In the genomic region with DNA sequence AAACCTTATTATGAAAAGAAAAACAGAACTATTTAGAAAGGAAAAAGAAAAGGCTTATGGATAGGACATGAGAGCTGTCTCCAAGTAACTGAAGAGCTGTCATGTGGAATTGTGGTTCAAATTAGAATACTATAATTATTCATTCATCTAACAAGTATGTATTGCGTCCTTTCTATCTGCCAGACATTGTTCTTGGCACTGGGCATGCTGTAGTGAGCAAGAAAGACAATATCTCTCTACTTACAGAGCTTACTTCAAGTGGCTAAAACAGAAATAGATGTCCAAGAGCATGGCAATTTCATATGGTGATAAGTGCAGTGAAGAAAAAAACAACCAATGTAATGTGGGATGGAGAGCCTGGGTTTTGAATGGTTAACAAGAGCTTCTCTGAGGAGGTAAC, we compare ENCODE assay signal across 26 cellular contexts.
DNase-seq lines count a peak whose midpoint lies in the region; ATAC-seq and TF ChIP-seq lines count a peak whose summit lies in the region.
"Had no signal": no experiment of that assay in that cellular context is flagged by ENCODE, and none has a peak within 500 bp of the region (broad histone marks: within the 10 kb centered on the region; RNA-seq: fewer than 3 reads in every experiment).

No MANE protein-coding gene starts in this region.

- TF ChIP-seq CTCF in fibroblast of the aortic adventitia (IDR thresholded peaks at IDR 0.05; ENCODE audit: insufficient read depth, low read length) = no peak
- no peak for TF ChIP-seq CTCF in right atrium auricular region (IDR thresholded peaks at IDR 0.05)
- TF ChIP-seq CTCF in foreskin fibroblast (IDR thresholded peaks at IDR 0.05; ENCODE audit: low read depth, low read length) = no peak
- no peak for TF ChIP-seq CTCF in nephron progenitor cell (IDR thresholded peaks at IDR 0.05)

- H3K9ac ChIP-seq in GM23248 = no peak overlapping the region

- H3F3A ChIP-seq in GM23248 (ENCODE audit: insufficient read depth) = no peaks in the 10 kb centered on the region

- no peak for ATAC-seq in HG03342 (IDR thresholded peaks at IDR 0.05; ENCODE audit: unreplicated experiment)
- ATAC-seq: CD8-positive, alpha-beta T cell; GM12878 had no signal

- no peaks in the 10 kb centered on the region for H3K27me3 Mint-ChIP-seq in nephron progenitor cell (ENCODE audit: low read depth, poor library complexity)

- H3K36me3 ChIP-seq in GM23248 (ENCODE audit: low read depth) (no peaks in the 10 kb centered on the region), right atrium auricular region (no peaks in the 10 kb centered on the region)

- no peak overlapping the region for H3K27ac ChIP-seq in GM23248
- H3K27ac ChIP-seq in right atrium auricular region = peak overlapping the region; percentile 61 to 85
- H3K27ac ChIP-seq: HL-60 had no signal

- no peaks in the 10 kb centered on the region for H4K20me1 ChIP-seq in GM23248 (ENCODE audit: insufficient read depth)

- WGBS in GM23248 (ENCODE audit: low coverage in 1 of 2, low lambda C conversion rate in 2 of 2, missing lambda C conversion rate in 2 of 2), 2 experiments = 70 to 74% methylated on average over 1 of the region's 1 CpG

- no peak overlapping the region for H3K27ac Mint-ChIP-seq in nephron progenitor cell
- H3K27ac Mint-ChIP-seq: CD8-positive, alpha-beta T cell; H9 had no signal

- no peaks in the 10 kb centered on the region for H3K4me1 Mint-ChIP-seq in nephron progenitor cell

- H3K4me3 ChIP-seq in GM23248 (no peak overlapping the region), fibroblast of the aortic adventitia (ENCODE audit: low read depth, low read length) (no peak overlapping the region), right atrium auricular region (no peak overlapping the region), foreskin fibroblast (ENCODE audit: low read depth in 1 of 2, low read length in 2 of 2) (no peak overlapping the region)
- H3K4me3 ChIP-seq: GM12878 had no signal

- DNase-seq in GM23248 (peak; percentile 7), astrocyte of the hippocampus (ENCODE audit: low read depth, low spot score) (peak; percentile 5), fibroblast of the aortic adventitia (ENCODE audit: low read depth) (peak; percentile 38), right atrium auricular region (ENCODE audit: low spot score) (no peak), H4 (ENCODE audit: low spot score) (no peak), foreskin fibroblast (no peak), nephron progenitor cell (no peak)
- DNase-seq: 8988T; AML-193; C1 segment of cervical spinal cord; CD8-positive, alpha-beta T cell; DND-41; H9; KBM-7; MM.1S; NCI-H1092; NCI-H1436 treated with DMSO at 0.1 percent for 48 hours; NCI-H1930; NCI-H2171; NCI-H345; NCI-H524; NCI-H774; OCI-M1 had no signal

- H3K27me3 ChIP-seq in GM23248 (replicated peaks; ENCODE audit: insufficient read depth) (no peaks in the 10 kb centered on the region), right atrium auricular region (no peaks in the 10 kb centered on the region)

- in situ Hi-C loops in GM23248 (cut with MboI) = no loop called here

- no peaks in the 10 kb centered on the region for H3K9me3 Mint-ChIP-seq in nephron progenitor cell
- H3K9me3 Mint-ChIP-seq: CD8-positive, alpha-beta T cell; H9 had no signal

- no peak overlapping the region for H3K4me2 ChIP-seq in GM23248 (ENCODE audit: unreplicated experiment)

- H3K36me3 Mint-ChIP-seq in nephron progenitor cell (ENCODE audit: low read depth) = no peaks in the 10 kb centered on the region

- no peaks in the 10 kb centered on the region for H3K9me3 ChIP-seq in GM23248 (ENCODE audit: low read depth)
- peaks cover 0 to 10% of the 10 kb centered on the region in 2 donors for H3K9me3 ChIP-seq in right atrium auricular region

- no peaks in the 10 kb centered on the region for H3K9me2 ChIP-seq in GM23248 (ENCODE audit: insufficient read depth)

- H3K79me2 ChIP-seq in GM23248 (ENCODE audit: insufficient read depth) = no peaks in the 10 kb centered on the region

- H2AFZ ChIP-seq in GM23248 = no peak overlapping the region

- H3K4me3 Mint-ChIP-seq in nephron progenitor cell = no peak overlapping the region
- H3K4me3 Mint-ChIP-seq: CD8-positive, alpha-beta T cell; H9 had no signal

- no peaks in the 10 kb centered on the region for H3K4me1 ChIP-seq in GM23248 (ENCODE audit: insufficient read depth)
- peaks cover 0 to 22% of the 10 kb centered on the region in 2 donors for H3K4me1 ChIP-seq in right atrium auricular region

Comparison
In these comparisons a context has a peak if more than half of its experiments do, and no peak if none do; other contexts are left out.
1. DNase-seq: peak in GM23248 (single experiment), astrocyte of the hippocampus (single experiment) and fibroblast of the aortic adventitia (single experiment); none in right atrium auricular region (single experiment), H4 (single experiment), foreskin fibroblast (0 of 2) and nephron progenitor cell (single experiment).